ENCODE assay signal across 8 cellular contexts in the genomic region with DNA sequence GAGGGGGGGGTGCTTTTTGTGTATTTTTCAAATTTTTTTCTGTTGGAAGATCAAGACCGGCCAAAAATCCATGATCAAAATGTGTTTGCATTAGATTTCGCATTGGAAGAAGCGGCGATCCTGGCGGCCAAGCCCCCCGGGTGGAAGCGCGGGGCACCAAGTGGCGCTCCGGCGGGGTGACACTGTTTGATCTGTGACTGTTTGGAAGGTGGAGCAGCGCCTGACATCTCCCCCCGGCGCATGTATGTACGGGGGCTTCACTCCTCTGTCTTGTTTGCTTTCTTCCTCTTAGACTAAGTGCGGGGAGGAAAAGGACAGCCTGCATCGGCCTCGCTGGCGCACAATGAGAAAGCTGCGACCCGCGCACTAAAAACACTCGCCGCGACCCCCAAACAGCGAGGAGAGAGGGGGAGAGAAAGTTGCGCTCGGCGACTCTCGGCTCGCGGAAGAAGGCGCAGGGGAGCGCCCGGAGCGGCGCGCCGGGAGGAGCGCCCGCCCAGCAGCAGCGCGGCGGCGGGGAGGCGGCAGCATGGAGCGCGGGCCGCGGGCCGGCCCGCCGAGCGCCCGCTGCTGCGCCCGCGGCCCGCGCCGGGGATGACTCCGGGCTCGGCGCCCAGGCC. TPM values are rescaled to one million over a fixed set of nuclear protein-coding genes. Genes with fewer than 3 reads are reported as not detected.
DNase-seq lines count a peak whose midpoint lies in the region; ATAC-seq and TF ChIP-seq lines count a peak whose summit lies in the region.

No MANE protein-coding gene starts in this region.

- H3K4me1 ChIP-seq in SK-N-SH (ENCODE audit: control insufficient read depth in 1 of 2, insufficient read depth in 2 of 2, low read depth in 1 of 2, low read length in 1 of 2) (peaks cover 18 to 31% of the 10 kb centered on the region in 2 experiments; a peak in 3 of 4 replicates), muscle layer of colon (ENCODE audit: insufficient read depth, low read length) (peaks cover 24% of the 10 kb centered on the region)

- WGBS in SK-N-SH (ENCODE audit: low lambda C conversion rate): under 1% methylated on average over 19 of the region's 64 CpGs

- TF ChIP-seq EP300 in SK-N-SH (IDR thresholded peaks at IDR 0.05; ENCODE audit: borderline replicate concordance in 1 of 2, low read depth in 1 of 2, low read length in 1 of 2): no peak

- CTCF ChIA-PET in SK-N-SH (lab: Yijun Ruan, JAX): interaction anchor here (0.6 to 2.4 kb wide), 4 partner anchors 34 to 1063 kb away, joined by 3 to 10 read pairs (median 4); no protein-coding TSS in a partner anchor

- peak overlapping the region; percentile 95 for H3K4me2 ChIP-seq in SK-N-SH

- H3K9ac ChIP-seq in SK-N-SH (peak overlapping the region; percentile 75; the same call in 1 of the 2 replicates), muscle layer of colon (ENCODE audit: low read length) (peak overlapping the region; percentile 72)

- no peaks in the 10 kb centered on the region for H3K27me3 ChIP-seq in SK-N-SH (ENCODE audit: insufficient read depth)
- no peaks in the 10 kb centered on the region for H3K27me3 ChIP-seq in muscle layer of colon (ENCODE audit: control insufficient read depth in 1 of 2, insufficient read depth in 2 of 2, low read length in 2 of 2)

- peaks cover 20% of the 10 kb centered on the region for H3F3A ChIP-seq in SK-N-SH (replicated peaks; ENCODE audit: insufficient read depth)

- H2AFZ ChIP-seq in SK-N-SH (ENCODE audit: low read depth): peak overlapping the region; percentile 95

- peak overlapping the region; percentile 82 to 97 for H3K27ac ChIP-seq in SK-N-SH (ENCODE audit: low read depth in 2 of 2, low read length in 1 of 2)
- peak overlapping the region; percentile 84 for H3K27ac ChIP-seq in cingulate gyrus (ENCODE audit: low read depth, low read length)
- H3K27ac ChIP-seq in muscle layer of colon (ENCODE audit: low read depth, low read length): peak overlapping the region; percentile 95

- no peaks in the 10 kb centered on the region for H3K36me3 ChIP-seq in SK-N-SH (replicated peaks in 1 of 2; ENCODE audit: control insufficient read depth in 1 of 2, insufficient read depth in 2 of 2, low read length in 1 of 2)
- H3K36me3 ChIP-seq in muscle layer of colon (ENCODE audit: insufficient read depth, low read length): no peaks in the 10 kb centered on the region

- no peaks in the 10 kb centered on the region for H3K9me3 ChIP-seq in SK-N-SH
- no peaks in the 10 kb centered on the region for H3K9me3 ChIP-seq in muscle layer of colon (ENCODE audit: low read length)

- DNase-seq in AG20443 (ENCODE audit: low spot score) (peak; percentile 65), GM20000 (ENCODE audit: low spot score) (peak; percentile 72), SK-N-SH (no peak), NOMO-1 treated with DMSO at 0.1 percent for 48 hours (lab: John Stamatoyannopoulos, UW; ENCODE audit: unreplicated experiment) (no peak)

- POLR2A ChIA-PET in SK-N-SH (lab: Yijun Ruan, JAX): no interaction called here

- peaks cover 50% of the 10 kb centered on the region for H3K79me2 ChIP-seq in SK-N-SH (ENCODE audit: insufficient read depth)

- TF ChIP-seq RAD21 in SK-N-SH (IDR thresholded peaks at IDR 0.05; ENCODE audit: low read length): no peak

- peaks cover 11% of the 10 kb centered on the region for H4K20me1 ChIP-seq in SK-N-SH (ENCODE audit: insufficient read depth)

- H3K4me3 ChIP-seq in SK-N-SH (ENCODE audit: low read depth in 2 of 2, low read length in 1 of 2) (peak overlapping the region; percentile 90 to 98), muscle layer of colon (ENCODE audit: low read depth in 1 of 2, low read length in 2 of 2) (peak overlapping the region; percentile 83 to 94)

- no peaks in the 10 kb centered on the region for H3K9me2 ChIP-seq in SK-N-SH

- ATAC-seq in GM18873 (IDR thresholded peaks at IDR 0.05; ENCODE audit: low FRiP score, unreplicated experiment): no peak
- ATAC-seq in HG02938 (IDR thresholded peaks at IDR 0.05; ENCODE audit: unreplicated experiment): no peak

- TF ChIP-seq CTCF in GM20000 (IDR thresholded peaks at IDR 0.05; ENCODE audit: extremely low read depth, missing control alignments): no peak
- no peak for TF ChIP-seq CTCF in SK-N-SH (IDR thresholded peaks at IDR 0.05)

TF ChIP-seq in SK-N-SH, 30 proteins besides CTCF, POLR2A, EP300 and RAD21:
- TF ChIP-seq YY1 (IDR thresholded peaks at IDR 0.05; ENCODE audit: low read depth) (0 out of 2 replicates have a peak, but pooled peaks have one; percentile 5), MXI1 (IDR thresholded peaks at IDR 0.05; ENCODE audit: low read depth, low read length) (peak; percentile 39; the same call in 1 of the 2 replicates), FOXJ3 (CRISPR knock-in tag; IDR thresholded peaks at IDR 0.05) (no peak)
- TF ChIP-seq, protein P1, sequence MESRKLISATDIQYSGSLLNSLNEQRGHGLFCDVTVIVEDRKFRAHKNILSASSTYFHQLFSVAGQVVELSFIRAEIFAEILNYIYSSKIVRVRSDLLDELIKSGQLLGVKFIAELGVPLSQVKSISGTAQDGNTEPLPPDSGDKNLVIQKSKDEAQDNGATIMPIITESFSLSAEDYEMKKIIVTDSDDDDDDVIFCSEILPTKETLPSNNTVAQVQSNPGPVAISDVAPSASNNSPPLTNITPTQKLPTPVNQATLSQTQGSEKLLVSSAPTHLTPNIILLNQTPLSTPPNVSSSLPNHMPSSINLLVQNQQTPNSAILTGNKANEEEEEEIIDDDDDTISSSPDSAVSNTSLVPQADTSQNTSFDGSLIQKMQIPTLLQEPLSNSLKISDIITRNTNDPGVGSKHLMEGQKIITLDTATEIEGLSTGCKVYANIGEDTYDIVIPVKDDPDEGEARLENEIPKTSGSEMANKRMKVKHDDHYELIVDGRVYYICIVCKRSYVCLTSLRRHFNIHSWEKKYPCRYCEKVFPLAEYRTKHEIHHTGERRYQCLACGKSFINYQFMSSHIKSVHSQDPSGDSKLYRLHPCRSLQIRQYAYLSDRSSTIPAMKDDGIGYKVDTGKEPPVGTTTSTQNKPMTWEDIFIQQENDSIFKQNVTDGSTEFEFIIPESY (IDR thresholded peaks at IDR 0.05; ENCODE audit: borderline replicate concordance, low read depth): no peak

RNA-seq across cellular contexts. Expression of a gene that starts 0.5 kb away (rescaled TPM):
- 2.6 and 2.8 TPM in 2 replicates for polyA plus RNA-seq in SK-N-SH (2012; rRNA removed)
- 2.5 and 3.0 TPM in 2 replicates for polyA plus RNA-seq in SK-N-SH (2012; cell fraction: cytosol; rRNA removed)
- polyA plus RNA-seq in SK-N-SH (2012; cell fraction: nucleus; rRNA removed): 3.4 and 3.5 TPM in 2 replicates

RNA-seq across cellular contexts. Expression of a gene that starts 2.2 kb away (rescaled TPM):
- 20.7 and 27.1 TPM in 2 replicates for polyA plus RNA-seq in SK-N-SH (2012; rRNA removed)
- 21.0 and 23.2 TPM in 2 replicates for polyA plus RNA-seq in SK-N-SH (2012; cell fraction: cytosol; rRNA removed)
- 39.3 and 40.7 TPM in 2 replicates for polyA plus RNA-seq in SK-N-SH (2012; cell fraction: nucleus; rRNA removed)

Comparison
In these comparisons a context has a peak if more than half of its experiments do, and no peak if none do; other contexts are left out.
1. DNase-seq: peak in AG20443 (single experiment) and GM20000 (single experiment); none in SK-N-SH (single experiment) and NOMO-1 treated with DMSO at 0.1 percent for 48 hours (single experiment).
2. Peak in every context shown above with its lines, with median percentiles within 50 percentile points of each other: H3K27ac ChIP-seq.